8 cellular contexts compared by ENCODE assay signal in the genomic region with DNA sequence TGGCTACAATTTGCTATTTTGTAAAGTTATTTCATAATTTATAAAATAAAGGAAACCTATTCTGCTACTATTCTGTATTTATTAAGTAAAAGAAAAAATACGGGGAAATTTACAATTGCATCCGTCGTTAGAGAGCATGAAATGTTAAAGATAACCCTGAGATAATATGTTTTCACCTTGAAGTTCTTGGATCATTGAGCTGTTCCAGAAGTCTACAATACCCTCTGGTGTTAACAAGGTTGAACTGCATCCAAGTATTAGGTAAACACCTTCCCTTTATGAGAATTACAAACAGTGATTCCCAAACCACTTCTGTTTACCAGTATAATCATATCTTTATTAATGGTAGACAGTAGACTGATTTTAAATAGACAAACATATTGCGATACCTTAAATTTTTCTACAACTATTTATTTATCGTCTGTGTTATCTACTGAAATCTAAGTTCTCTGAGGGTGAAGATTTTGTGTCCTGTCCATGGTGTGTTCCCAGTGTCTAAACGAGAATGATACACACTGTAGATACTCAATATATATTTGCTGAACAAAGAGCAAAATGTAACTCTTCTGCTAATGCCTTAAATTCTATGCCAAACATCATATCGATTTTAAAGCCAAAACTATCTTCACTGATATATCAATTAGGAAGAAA. TPM values are rescaled to one million over a fixed set of nuclear protein-coding genes. Genes with fewer than 3 reads are reported as not detected.
DNase-seq lines count a peak whose midpoint lies in the region; ATAC-seq and TF ChIP-seq lines count a peak whose summit lies in the region.

No MANE protein-coding gene starts in this region.

- H3K4me3 ChIP-seq in Panc1 (ENCODE audit: low read depth in 2 of 2, low read length in 2 of 2), result no peak overlapping the region
- no peak overlapping the region for H3K4me3 ChIP-seq in retinal pigment epithelial cell (ENCODE audit: low read length)

- ATAC-seq in GM21423 (IDR thresholded peaks at IDR 0.05; ENCODE audit: unreplicated experiment) (peak; percentile 79), Panc1 (peak; percentile 88), esophagus mucosa (peak; percentile 53)

- no TSS peak for BruUV-seq in Panc1 (replicated peaks; lab: Mats Ljungman, UMichigan)

- no peaks in the 10 kb centered on the region; the same call in 1 of the 2 replicates for H3K36me3 ChIP-seq in Panc1 (ENCODE audit: control insufficient read depth, insufficient read depth, low read length)

- peak; percentile 76; the same call in 1 of the 2 replicates for TF ChIP-seq CTCF in Panc1 (IDR thresholded peaks at IDR 0.05)
- TF ChIP-seq CTCF in retinal pigment epithelial cell (conservative IDR thresholded peaks at IDR 0.05; ENCODE audit: low read depth, low read length), result peak; percentile 67

- H3K27ac ChIP-seq in Panc1 (ENCODE audit: low read length) (no peak overlapping the region), substantia nigra (ENCODE audit: low read depth, low read length, poor library complexity, severe bottlenecking) (no peak overlapping the region)

- H3K4me1 ChIP-seq in Panc1 (ENCODE audit: control insufficient read depth, insufficient read depth, low read length), result no peaks in the 10 kb centered on the region

- CTCF ChIA-PET in Panc1 (lab: Charles Lee), result interaction anchor here (0.6 to 1.0 kb wide), 3 partner anchors 118 to 249 kb away, joined by 3 to 4 read pairs (median 4); no protein-coding TSS in a partner anchor

- intact Hi-C loops in Panc1 (cut with micrococcal nuclease; ENCODE audit: unreplicated experiment), result loop anchor here (1.0 kb wide), 1 partner anchor 251 kb away; no protein-coding TSS in a partner anchor

- POLR2A ChIA-PET in Panc1 (lab: Charles Lee), result no interaction called here

- no peaks in the 10 kb centered on the region for H3K9me3 ChIP-seq in Panc1 (ENCODE audit: control insufficient read depth, insufficient read depth, low read depth, low read length)

- in situ Hi-C loops in Panc1 (cut with HindIII; ENCODE audit: low pct_unique_long_range_greater_than_20kb, low sequenced_read_pairs), result no loop called here

- no peaks in the 10 kb centered on the region for H3K27me3 ChIP-seq in Panc1 (ENCODE audit: control insufficient read depth, insufficient read depth, low read length)

- peak; percentile 21 for DNase-seq in GF-D8 (lab: John Stamatoyannopoulos, UW)
- DNase-seq in HT1080 (ENCODE audit: low read depth), result peak; percentile 21
- peak; percentile 17 for DNase-seq in Panc1 (ENCODE audit: low read depth, low spot score)
- peak; percentile 12 for DNase-seq in retinal pigment epithelial cell (ENCODE audit: low read depth)
- DNase-seq in substantia nigra (lab: John Stamatoyannopoulos, UW), result no peak
- no peak for DNase-seq in effector CD4-positive, alpha-beta T cell

RNA-seq across cellular contexts. Expression of a gene that starts 28.2 kb away (rescaled TPM):
- 1.9 and 2.4 TPM in 2 replicates for total RNA-seq in HT1080 (2014; rRNA removed; shearing (Covaris generic))
- polyA plus RNA-seq in HT1080 (2015; cell fraction: cytosol; rRNA removed), result 1.6 and 3.2 TPM in 2 replicates
- polyA plus RNA-seq in HT1080 (2015; cell fraction: nucleus; rRNA removed), result 16.5 and 18.2 TPM in 2 replicates
- total RNA-seq in Panc1 (2021; ENCODE audit: unreplicated experiment) (15.8 TPM), esophagus mucosa (6.0 TPM)
- 4.2 TPM for polyA plus RNA-seq in Panc1 (2012; ENCODE audit: insufficient read length)

Comparison
In these comparisons a context has a peak if more than half of its experiments do, and no peak if none do; other contexts are left out.
1. DNase-seq: peak in GF-D8 (single experiment), HT1080 (single experiment), Panc1 (single experiment) and retinal pigment epithelial cell (single experiment); none in substantia nigra (0 of 49) and effector CD4-positive, alpha-beta T cell (single experiment).
2. Peak in every context shown above with its lines, with median percentiles within 50 percentile points of each other: ATAC-seq.